Comparison of ENCODE assay signal across 9 cellular contexts in the genomic region with DNA sequence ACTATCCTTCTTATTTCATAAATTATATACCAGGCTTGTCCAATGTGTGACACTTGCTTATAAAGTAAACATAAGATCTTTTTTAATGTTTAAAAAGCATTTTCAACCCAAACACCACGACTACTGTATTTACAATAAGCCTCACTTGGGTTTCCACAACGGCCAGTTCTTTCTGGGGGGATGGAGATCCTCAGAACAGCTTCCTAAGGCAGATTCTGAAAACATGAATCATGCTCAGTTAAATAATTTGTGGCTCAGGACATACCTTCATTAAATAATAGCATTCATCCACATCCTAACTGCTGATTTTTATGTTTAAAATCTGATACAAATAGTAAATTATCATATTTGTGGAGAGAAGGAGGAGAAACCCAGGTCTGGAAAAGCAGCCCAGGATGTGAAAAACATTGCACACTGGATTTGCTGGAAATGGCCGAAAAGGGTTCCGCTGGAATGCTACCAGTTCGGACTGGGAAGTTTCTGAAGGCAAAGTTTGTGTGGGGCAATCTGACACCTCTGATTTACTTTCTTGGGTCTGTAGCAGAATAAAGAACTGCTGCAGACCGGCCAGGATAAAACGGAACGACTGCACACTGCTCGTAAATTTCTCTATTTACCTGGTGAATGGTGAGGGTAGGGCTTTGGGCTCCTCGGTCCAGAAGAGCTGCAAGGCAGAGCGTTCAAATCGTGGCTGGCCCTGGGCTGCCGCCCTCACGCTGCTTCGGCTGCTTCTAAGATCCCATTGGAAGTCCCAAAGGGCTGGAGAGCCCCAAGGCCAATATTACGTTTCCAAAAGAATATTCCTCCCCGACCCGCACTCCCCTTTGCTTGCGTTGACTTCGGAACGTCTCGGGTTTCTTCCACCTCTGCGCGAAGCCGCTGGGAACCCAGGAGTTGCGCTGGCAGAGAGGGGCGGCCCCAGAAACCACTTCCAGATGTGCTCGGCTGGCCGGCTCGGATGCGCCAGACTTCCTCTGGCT. TPM values are rescaled to one million over a fixed set of nuclear protein-coding genes. Genes with fewer than 3 reads are reported as not detected.
A peak's percentile ranks its signal among the peaks of the same experiment; 100 is the strongest.
DNase-seq lines count a peak whose midpoint lies in the region; ATAC-seq and TF ChIP-seq lines count a peak whose summit lies in the region.
"Had no signal": no experiment of that assay in that cellular context is flagged by ENCODE, and none has a peak within 500 bp of the region (broad histone marks: within the 10 kb centered on the region; RNA-seq: fewer than 3 reads in every experiment).

A gene with protein sequence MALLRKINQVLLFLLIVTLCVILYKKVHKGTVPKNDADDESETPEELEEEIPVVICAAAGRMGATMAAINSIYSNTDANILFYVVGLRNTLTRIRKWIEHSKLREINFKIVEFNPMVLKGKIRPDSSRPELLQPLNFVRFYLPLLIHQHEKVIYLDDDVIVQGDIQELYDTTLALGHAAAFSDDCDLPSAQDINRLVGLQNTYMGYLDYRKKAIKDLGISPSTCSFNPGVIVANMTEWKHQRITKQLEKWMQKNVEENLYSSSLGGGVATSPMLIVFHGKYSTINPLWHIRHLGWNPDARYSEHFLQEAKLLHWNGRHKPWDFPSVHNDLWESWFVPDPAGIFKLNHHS (minus strand): TSS at position 910 of the 980 bp plus-strand sequence. CDS start 30,539 bp downstream, outside the sequence.

- H3K27me3 ChIP-seq in Panc1 (ENCODE audit: control insufficient read depth, insufficient read depth, low read length) (peaks cover 3% of the 10 kb centered on the region; the same call in 1 of the 2 replicates), esophagus (ENCODE audit: control insufficient read depth in 1 of 2, insufficient read depth in 2 of 2, low read length in 2 of 2) (no peaks in the 10 kb centered on the region)

- DNase-seq in ELR (ENCODE audit: low read depth) (peak; percentile 71), Panc1 (ENCODE audit: low read depth, low spot score) (no peak), pons (ENCODE audit: low spot score) (no peak), COLO668 (lab: John Stamatoyannopoulos, UW; ENCODE audit: unreplicated experiment) (no peak)
- DNase-seq in activated CD4-positive, CD25-positive, alpha-beta regulatory T cell treated with anti-CD3 and anti-CD28 coated beads, Interleukin-2, amount 50 U/mL, for 72 hours, result no peak
- DNase-seq in stimulated activated naive CD4-positive, alpha-beta T cell treated with Interleukin-2 at 50 U/mL for 16 hours (lab: John Stamatoyannopoulos, UW), result no peak

- POLR2A ChIA-PET in Panc1 (lab: Charles Lee), result no interaction called here

- H3K4me1 ChIP-seq in Panc1 (ENCODE audit: control insufficient read depth, insufficient read depth, low read length), result peaks cover 12% of the 10 kb centered on the region
- H3K4me1 ChIP-seq in esophagus (ENCODE audit: control insufficient read depth in 2 of 2, insufficient read depth in 2 of 2, low read length in 1 of 2), result no peaks in the 10 kb centered on the region

- H3K36me3 Mint-ChIP-seq in nephron (ENCODE audit: low read depth), result no peaks in the 10 kb centered on the region

- peaks cover 4% of the 10 kb centered on the region for H3K27me3 Mint-ChIP-seq in nephron (ENCODE audit: low read depth)

- no peaks in the 10 kb centered on the region for H3K36me3 ChIP-seq in Panc1 (ENCODE audit: control insufficient read depth, insufficient read depth, low read length)
- no peaks in the 10 kb centered on the region for H3K36me3 ChIP-seq in esophagus (ENCODE audit: control insufficient read depth in 2 of 2, insufficient read depth in 2 of 2, low read length in 1 of 2)

- peak; percentile 81 for ATAC-seq in Panc1

- peak within 1 kb of the TSS; percentile 27; the same call in 1 of the 2 replicates for H3K27ac ChIP-seq in Panc1 (ENCODE audit: low read length)
- H3K27ac ChIP-seq in esophagus (ENCODE audit: low read depth in 2 of 2, low read length in 1 of 2), result peak within 1 kb of the TSS; percentile 51 to 61

- H3K4me1 Mint-ChIP-seq in nephron, result peaks cover 44% of the 10 kb centered on the region

- peak within 1 kb of the TSS; percentile 89 to 95 (median 93) for H3K4me3 Mint-ChIP-seq in nephron

- in situ Hi-C loops in Panc1 (cut with HindIII; ENCODE audit: low pct_unique_long_range_greater_than_20kb, low sequenced_read_pairs), result no loop called here

- intact Hi-C loops in Panc1 (cut with micrococcal nuclease; ENCODE audit: unreplicated experiment), result no loop called here

- no TSS peak for BruUV-seq in Panc1 (replicated peaks; lab: Mats Ljungman, UMichigan)

- H3K27ac Mint-ChIP-seq in nephron, result peak within 1 kb of the TSS; percentile 97 to 99 (median 98)

- H3K9me3 Mint-ChIP-seq in nephron, result peaks cover under 1% of the 10 kb centered on the region

- H3K4me3 ChIP-seq in Panc1 (ENCODE audit: low read depth in 2 of 2, low read length in 2 of 2) (peak within 1 kb of the TSS; percentile 44 to 59), esophagus (ENCODE audit: low read depth in 1 of 2, low read length in 2 of 2) (peak within 1 kb of the TSS; percentile 41 to 46)

- CTCF ChIA-PET in Panc1 (lab: Charles Lee), result no interaction called here

- TF ChIP-seq CTCF in Panc1 (IDR thresholded peaks at IDR 0.05) (no peak), nephron (IDR thresholded peaks at IDR 0.05; ENCODE audit: unreplicated experiment in 3 of 3) (no peak)

- H3K9me3 ChIP-seq in Panc1 (ENCODE audit: control insufficient read depth, insufficient read depth, low read depth, low read length) (no peaks in the 10 kb centered on the region), esophagus (ENCODE audit: control insufficient read depth in 2 of 2, insufficient read depth in 1 of 2, low read depth in 1 of 2, low read length in 1 of 2) (no peaks in the 10 kb centered on the region)

- WGBS in esophagus, 2 donors, result 8 to 9% methylated on average over 31 of the region's 31 CpGs

RNA-seq across cellular contexts. Expression of the gene that starts here (rescaled TPM):
- total RNA-seq in Panc1 (2021; ENCODE audit: unreplicated experiment), result 0.54 TPM
- 0.50 TPM for polyA plus RNA-seq in Panc1 (2012; ENCODE audit: insufficient read length)
- polyA plus RNA-seq in esophagus, result 1 to 10 TPM; 1.4 to 1.6 TPM
- total RNA-seq: mononuclear cell had no signal

Comparison
In these comparisons a context has a peak if more than half of its experiments do, and no peak if none do; other contexts are left out.
1. Peak in ATAC-seq, H3K4me3 ChIP-seq and H3K27ac ChIP-seq in Panc1; RNA of the gene not detected or under 1 TPM.